7 cellular contexts compared by ENCODE assay signal in genomic region chr16:31700200-31700529, GRCh38.
A peak's percentile ranks its signal among the peaks of the same experiment; 100 is the strongest.
DNase-seq lines count a peak whose midpoint lies in the region; ATAC-seq lines count a peak whose summit lies in the region.

No MANE protein-coding gene starts in this region.

- peak overlapping the region; percentile 90 for H2AFZ ChIP-seq in GM23248

- in situ Hi-C loops in GM23248 (cut with MboI), result loop anchor here (25.0 kb wide), 2 partner anchors 488 to 738 kb away; partner anchors contain the start of genes PYCARD, PYDC1, SETD1A and TRIM72

- H3K4me1 Mint-ChIP-seq in naive thymus-derived CD8-positive, alpha-beta T cell, result peaks cover 21 to 39% (median 28%) of the 10 kb centered on the region in 4 donors

- no peaks in the 10 kb centered on the region for H3K9me3 ChIP-seq in GM23248 (ENCODE audit: low read depth)

- 0 out of 2 replicates have a peak overlapping the region, but pooled peaks have one; percentile 71 for H3K9ac ChIP-seq in GM23248

- no peaks in the 10 kb centered on the region for H3K36me3 ChIP-seq in GM23248 (ENCODE audit: low read depth)

- peaks cover 0 to 33% (median 2%) of the 10 kb centered on the region in 3 donors for H3K36me3 Mint-ChIP-seq in naive thymus-derived CD8-positive, alpha-beta T cell

- DNase-seq in GDM1 (lab: John Stamatoyannopoulos, UW) (peak; percentile 16), GM23248 (peak; percentile 76), NCI-H774 (lab: John Stamatoyannopoulos, UW) (peak; percentile 85), dedifferentiated amniotic fluid mesenchymal stem cell (ENCODE audit: extremely low spot score) (peak; percentile 29), left colon (no peak), foreskin melanocyte (no peak)
- DNase-seq in naive thymus-derived CD8-positive, alpha-beta T cell, result no peak

- H3K79me2 ChIP-seq in GM23248 (ENCODE audit: insufficient read depth), result peaks cover 7% of the 10 kb centered on the region

- H3K4me3 Mint-ChIP-seq in naive thymus-derived CD8-positive, alpha-beta T cell, result peak overlapping the region; percentile 79 to 95 (median 90)

- H3K9me2 ChIP-seq in GM23248 (ENCODE audit: insufficient read depth), result no peaks in the 10 kb centered on the region

- 0 out of 2 replicates have a peak, but pooled peaks cover 3% of the 10 kb centered on the region for H3K4me1 ChIP-seq in GM23248 (ENCODE audit: insufficient read depth)

- H3K27me3 Mint-ChIP-seq in naive thymus-derived CD8-positive, alpha-beta T cell, result no peaks in the 10 kb centered on the region

- H3K4me2 ChIP-seq in GM23248 (ENCODE audit: unreplicated experiment), result peak overlapping the region; percentile 90

- H3K27ac ChIP-seq in GM23248, result no peak overlapping the region

- H3K9me3 Mint-ChIP-seq in naive thymus-derived CD8-positive, alpha-beta T cell, result no peaks in the 10 kb centered on the region

- WGBS in GM23248 (ENCODE audit: low coverage in 1 of 2, low lambda C conversion rate in 2 of 2, missing lambda C conversion rate in 2 of 2), 2 experiments, result 16 to 19% methylated on average over 8 of the region's 8 CpGs

- H4K20me1 ChIP-seq in GM23248 (ENCODE audit: insufficient read depth), result no peaks in the 10 kb centered on the region

- POLR2A ChIA-PET in naive thymus-derived CD8-positive, alpha-beta T cell (lab: Charles Lee), result interaction anchor here (3.1 kb wide), 1 partner anchor 13 kb away, joined by 26 read pairs; a partner anchor contains a TSS

- no peaks in the 10 kb centered on the region for H3F3A ChIP-seq in GM23248 (ENCODE audit: insufficient read depth)

- peak overlapping the region; percentile 90 for H3K4me3 ChIP-seq in GM23248

- H3K27ac Mint-ChIP-seq in naive thymus-derived CD8-positive, alpha-beta T cell, result peak overlapping the region; percentile 77 to 98 (median 92)

- peaks cover 5% of the 10 kb centered on the region; the same call in 1 of the 2 replicates for H3K27me3 ChIP-seq in GM23248 (replicated peaks; ENCODE audit: insufficient read depth)

- intact Hi-C loops in left colon (cut with DNase I, micrococcal nuclease), result no loop called here

- no peak for ATAC-seq in naive thymus-derived CD8-positive, alpha-beta T cell
- no peak for ATAC-seq in left colon

Comparison
In these comparisons a context has a peak if more than half of its experiments do, and no peak if none do; other contexts are left out.
1. DNase-seq: peak in GDM1 (single experiment), GM23248 (single experiment), NCI-H774 (single experiment) and dedifferentiated amniotic fluid mesenchymal stem cell (single experiment); none in naive thymus-derived CD8-positive, alpha-beta T cell (0 of 10), left colon (0 of 2) and foreskin melanocyte (single experiment).